ENCODE assay signal across 8 cellular contexts in genomic region chr7:24979470-24979862, GRCh38. TPM values are rescaled to one million over a fixed set of nuclear protein-coding genes. Genes with fewer than 3 reads are reported as not detected.
DNase-seq lines count a peak whose midpoint lies in the region; ATAC-seq, FAIRE-seq and TF ChIP-seq lines count a peak whose summit lies in the region.

No MANE protein-coding gene starts in this region.

- 1% methylated on average over 42 of the region's 42 CpGs for WGBS in heart right ventricle, 2 donors
- 0% methylated on average over 10 of the region's 42 CpGs for WGBS in prostate gland

- intact Hi-C loops in heart right ventricle (cut with DNase I) (loop anchor here in 7 of 10 donors (2.0 to 10.0 kb wide), 7 partner anchors 75 to 165 kb away; no protein-coding TSS in a partner anchor), prostate gland (cut with DNase I) (no loop called here)

- no peaks in the 10 kb centered on the region for H3K9me3 ChIP-seq in CD8-positive, alpha-beta memory T cell (ENCODE audit: low read length)
- no peaks in the 10 kb centered on the region for H3K9me3 ChIP-seq in heart right ventricle
- H3K9me3 ChIP-seq in prostate gland: no peaks in the 10 kb centered on the region

- peak; percentile 71 to 87 (median 76) for DNase-seq in CD8-positive, alpha-beta memory T cell
- DNase-seq in GM19239 (ENCODE audit: insufficient read length, low spot score) (peak; percentile 26), SK-MEL-5 (ENCODE audit: low read depth, low spot score) (peak; percentile 72), heart right ventricle (peak; percentile 43 to 64), prostate gland (ENCODE audit: low spot score) (peak; percentile 44), HPDE6-E6E7 (ENCODE audit: extremely low spot score) (no peak)
- peak; percentile 89 for DNase-seq in activated naive CD4-positive, alpha-beta T cell treated with anti-CD3 and anti-CD28 coated beads, Interleukin-2, amount 10 ng/mL, durations not matched to agents 7 days and 5 days

- H3K4me3 Mint-ChIP-seq in CD8-positive, alpha-beta memory T cell: peak overlapping the region; percentile 87 to 99 (median 96)
- H3K4me3 Mint-ChIP-seq in activated naive CD4-positive, alpha-beta T cell treated with anti-CD3 and anti-CD28 coated beads, Interleukin-2, amount 10 ng/mL, durations not matched to agents 7 days and 5 days: peak overlapping the region; percentile 85

- H3K27ac Mint-ChIP-seq in CD8-positive, alpha-beta memory T cell: peak overlapping the region; percentile 76 to 98 (median 92)
- H3K27ac Mint-ChIP-seq in activated naive CD4-positive, alpha-beta T cell treated with anti-CD3 and anti-CD28 coated beads, Interleukin-2, amount 10 ng/mL, durations not matched to agents 7 days and 5 days: peak overlapping the region; percentile 92

- H3K9me3 Mint-ChIP-seq in CD8-positive, alpha-beta memory T cell: no peaks in the 10 kb centered on the region
- H3K9me3 Mint-ChIP-seq in activated naive CD4-positive, alpha-beta T cell treated with anti-CD3 and anti-CD28 coated beads, Interleukin-2, amount 10 ng/mL, durations not matched to agents 7 days and 5 days: no peaks in the 10 kb centered on the region

- no peaks in the 10 kb centered on the region for H3K27me3 Mint-ChIP-seq in CD8-positive, alpha-beta memory T cell
- H3K27me3 Mint-ChIP-seq in activated naive CD4-positive, alpha-beta T cell treated with anti-CD3 and anti-CD28 coated beads, Interleukin-2, amount 10 ng/mL, durations not matched to agents 7 days and 5 days: peaks cover 19% of the 10 kb centered on the region

- in situ Hi-C loops in SK-MEL-5 (cut with HindIII; ENCODE audit: low pct_unique_long_range_greater_than_20kb, low sequenced_read_pairs): no loop called here

- peak in 8 of 9 donors; percentile 14 to 77 (median 48) for TF ChIP-seq CTCF in heart right ventricle (IDR thresholded peaks at IDR 0.05)
- peak in 3 of 4 experiments; percentile 13 to 70 (median 55) for TF ChIP-seq CTCF in prostate gland (IDR thresholded peaks at IDR 0.05)

- no peaks in the 10 kb centered on the region for H3K36me3 ChIP-seq in CD8-positive, alpha-beta memory T cell (ENCODE audit: insufficient read depth, low read length)
- H3K36me3 ChIP-seq in heart right ventricle (no peaks in the 10 kb centered on the region), prostate gland (no peaks in the 10 kb centered on the region)

- peak overlapping the region; percentile 87 for H3K27ac ChIP-seq in CD8-positive, alpha-beta memory T cell (ENCODE audit: low read depth, low read length)
- H3K27ac ChIP-seq in heart right ventricle (peak overlapping the region; percentile 9 to 92 (median 84)), prostate gland (peak overlapping the region; percentile 69 to 70)

- peaks cover 45% of the 10 kb centered on the region for H3K4me1 ChIP-seq in CD8-positive, alpha-beta memory T cell (ENCODE audit: insufficient read depth, low read length)
- H3K4me1 ChIP-seq in heart right ventricle: peaks cover 0 to 69% (median 12%) of the 10 kb centered on the region in 9 donors
- no peaks in the 10 kb centered on the region for H3K4me1 ChIP-seq in prostate gland (replicated peaks)

- H3K4me1 Mint-ChIP-seq in CD8-positive, alpha-beta memory T cell: peaks cover 56 to 70% (median 69%) of the 10 kb centered on the region in 3 donors
- peaks cover 66% of the 10 kb centered on the region for H3K4me1 Mint-ChIP-seq in activated naive CD4-positive, alpha-beta T cell treated with anti-CD3 and anti-CD28 coated beads, Interleukin-2, amount 10 ng/mL, durations not matched to agents 7 days and 5 days

- FAIRE-seq in GM19239 (lab: Jason Lieb, UNC): no peak

- TF ChIP-seq POLR2A in prostate gland (IDR thresholded peaks at IDR 0.05): peak; percentile 36

- CTCF ChIA-PET in CD8-positive, alpha-beta memory T cell (lab: Charles Lee): interaction anchor here (0.7 to 7.3 kb wide), 41 partner anchors 12 to 167 kb away, joined by 3 to 86 read pairs (median 4); partner anchors contain the start of gene CYCS
- CTCF ChIA-PET in activated naive CD4-positive, alpha-beta T cell treated with anti-CD3 and anti-CD28 coated beads, Interleukin-2, amount 10 ng/mL, durations not matched to agents 7 days and 5 days (lab: Charles Lee): interaction anchor here (0.8 to 6.8 kb wide), 31 partner anchors 12 to 223 kb away, joined by 3 to 82 read pairs (median 4); no protein-coding TSS in a partner anchor

- H3K4me3 ChIP-seq in CD8-positive, alpha-beta memory T cell (ENCODE audit: low read length): peak overlapping the region; percentile 96
- peak overlapping the region; percentile 58 to 90 (median 76) for H3K4me3 ChIP-seq in heart right ventricle
- peak overlapping the region; percentile 44 to 57 for H3K4me3 ChIP-seq in prostate gland

- peak; percentile 53 for ATAC-seq in HG03432 (IDR thresholded peaks at IDR 0.05; ENCODE audit: unreplicated experiment)
- peak; percentile 36 to 79 (median 44) for ATAC-seq in heart right ventricle

- H3K36me3 Mint-ChIP-seq in CD8-positive, alpha-beta memory T cell: peaks cover 0 to 20% (median 0%) of the 10 kb centered on the region in 3 donors
- H3K36me3 Mint-ChIP-seq in activated naive CD4-positive, alpha-beta T cell treated with anti-CD3 and anti-CD28 coated beads, Interleukin-2, amount 10 ng/mL, durations not matched to agents 7 days and 5 days: peaks cover 39% of the 10 kb centered on the region

- POLR2A ChIA-PET in CD8-positive, alpha-beta memory T cell (lab: Charles Lee): interaction anchor here (0.7 to 4.7 kb wide), 14 partner anchors 11 to 158 kb away, joined by 3 to 51 read pairs (median 4); partner anchors contain the start of gene CYCS

- no peaks in the 10 kb centered on the region for H3K27me3 ChIP-seq in CD8-positive, alpha-beta memory T cell (ENCODE audit: insufficient read depth, low read length, poor library complexity, severe bottlenecking)
- H3K27me3 ChIP-seq in heart right ventricle (peaks cover 0 to 14% (median 0%) of the 10 kb centered on the region in 7 donors), prostate gland (replicated peaks; ENCODE audit: insufficient read depth) (no peaks in the 10 kb centered on the region)

RNA-seq across cellular contexts. Expression of gene OSBPL3, which starts 0.5 kb away (rescaled TPM):
- total RNA-seq in CD8-positive, alpha-beta memory T cell: 10 to 100 TPM; 71.7 to 72.5 TPM
- 16.4 TPM for polyA plus RNA-seq in CD8-positive, alpha-beta memory T cell
- 12.9 and 13.3 TPM in 2 replicates for total RNA-seq in SK-MEL-5 (2014; rRNA removed; shearing (Covaris generic))
- 11.0 and 16.5 TPM in 2 replicates for polyA plus RNA-seq in SK-MEL-5 (2015; cell fraction: cytosol; rRNA removed)
- polyA plus RNA-seq in SK-MEL-5 (2015; cell fraction: nucleus; rRNA removed): 66.8 and 96.5 TPM in 2 replicates
- total RNA-seq in heart right ventricle: 10 to 100 TPM in 1 of 10 donors, 1 to 10 TPM in 9; 1.8 to 10.6 (median 4.6) TPM
- polyA plus RNA-seq in heart right ventricle: 1 to 10 TPM; 1.2 to 2.5 TPM
- 1 to 10 TPM; 3.1 to 6.3 TPM for total RNA-seq in prostate gland
